Comparison of ENCODE assay signal across 12 cellular contexts in the genomic region with DNA sequence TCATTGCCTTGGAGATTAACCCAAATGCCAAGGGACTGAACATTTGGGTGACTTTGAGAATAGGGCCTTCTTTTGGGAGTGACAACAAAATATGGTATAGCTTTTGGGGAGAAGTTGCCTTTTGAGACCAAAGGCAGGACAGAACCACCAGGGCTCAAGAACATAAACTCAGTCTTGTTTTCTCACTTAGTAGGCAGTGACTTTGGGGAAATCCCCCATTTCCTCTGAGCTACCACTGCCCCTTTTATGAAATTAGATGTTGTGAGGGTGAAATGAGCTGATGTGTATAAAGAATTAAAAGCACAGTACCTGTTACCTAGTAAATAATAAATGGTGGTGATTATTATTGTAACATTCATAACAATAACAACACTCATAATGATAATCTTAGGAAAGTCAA. TPM values are rescaled to one million over a fixed set of nuclear protein-coding genes. Genes with fewer than 3 reads are reported as not detected.
DNase-seq lines count a peak whose midpoint lies in the region; ATAC-seq and TF ChIP-seq lines count a peak whose summit lies in the region.
"Had no signal": no experiment of that assay in that cellular context is flagged by ENCODE, and none has a peak within 500 bp of the region (broad histone marks: within the 10 kb centered on the region; RNA-seq: fewer than 3 reads in every experiment).

No MANE protein-coding gene starts in this region.

- no peaks in the 10 kb centered on the region for H3K27me3 ChIP-seq in gastrocnemius medialis

- no peak overlapping the region for H3K27ac ChIP-seq in gastrocnemius medialis

- intact Hi-C loops in gastrocnemius medialis (cut with DNase I; ENCODE audit: low total_unique reads), result no loop called here

- in situ Hi-C loops in gastrocnemius medialis (cut with MboI; ENCODE audit: low sequenced_read_pairs in 4 of 4), result no loop called here

- no peak for TF ChIP-seq CTCF in gastrocnemius medialis (IDR thresholded peaks at IDR 0.05 in 4 of 5, conservative IDR thresholded peaks at IDR 0.05 in 1 of 5)

- H3K27me3 Mint-ChIP-seq in naive thymus-derived CD8-positive, alpha-beta T cell, result no peaks in the 10 kb centered on the region

- POLR2A ChIA-PET in naive thymus-derived CD8-positive, alpha-beta T cell (lab: Charles Lee), result no interaction called here

- H3K36me3 Mint-ChIP-seq in naive thymus-derived CD8-positive, alpha-beta T cell, result peaks cover 5 to 24% (median 20%) of the 10 kb centered on the region in 3 donors

- no peak for TF ChIP-seq POLR2A in gastrocnemius medialis (IDR thresholded peaks at IDR 0.05)

- no peaks in the 10 kb centered on the region for H3K36me3 ChIP-seq in gastrocnemius medialis

- no peak overlapping the region for H3K4me3 ChIP-seq in gastrocnemius medialis

- H3K27ac Mint-ChIP-seq in naive thymus-derived CD8-positive, alpha-beta T cell, result peak overlapping the region in 1 of 10 donors; percentile 39

- no peaks in the 10 kb centered on the region for H3K9me3 Mint-ChIP-seq in naive thymus-derived CD8-positive, alpha-beta T cell

- DNase-seq in naive thymus-derived CD8-positive, alpha-beta T cell, result peak in 2 of 10 donors; percentile 4
- DNase-seq in SHP77 (lab: John Stamatoyannopoulos, UW), result no peak
- DNase-seq in gastrocnemius medialis, result no peak
- DNase-seq in occipital lobe (lab: John Stamatoyannopoulos, UW), result no peak
- DNase-seq: activated CD4-positive, alpha-beta T cell treated with anti-CD3 and anti-CD28 coated beads, Interleukin-2, amount 50 U/mL, for 4 hours; amniotic stem cell; kidney; NCI-H2081 treated with DMSO at 0.1 percent for 48 hours; SW 1271 had no signal

- peak; percentile 39 for ATAC-seq in GM18861 (IDR thresholded peaks at IDR 0.05; ENCODE audit: unreplicated experiment)
- peak; percentile 42 for ATAC-seq in GM21528 (IDR thresholded peaks at IDR 0.05; ENCODE audit: low FRiP score, unreplicated experiment)
- peak; percentile 49 for ATAC-seq in HG03175 (IDR thresholded peaks at IDR 0.05; ENCODE audit: unreplicated experiment)
- ATAC-seq in naive thymus-derived CD8-positive, alpha-beta T cell, result peak; percentile 54 to 71
- no peak for ATAC-seq in gastrocnemius medialis

- H3K4me1 Mint-ChIP-seq in naive thymus-derived CD8-positive, alpha-beta T cell, result peaks cover 15 to 44% (median 37%) of the 10 kb centered on the region in 4 donors

- H3K9me3 ChIP-seq in gastrocnemius medialis, result no peaks in the 10 kb centered on the region

- no peak overlapping the region for H3K4me3 Mint-ChIP-seq in naive thymus-derived CD8-positive, alpha-beta T cell

- peaks cover 26 to 40% of the 10 kb centered on the region in 2 donors for H3K4me1 ChIP-seq in gastrocnemius medialis

RNA-seq across cellular contexts. Expression of gene GPD2, which starts 36.5 kb away (rescaled TPM):
- 10 to 100 TPM in 1 of 2 experiments, 1 to 10 TPM in 1; 7.3 to 10.2 TPM for total RNA-seq in naive thymus-derived CD8-positive, alpha-beta T cell
- polyA plus RNA-seq in naive thymus-derived CD8-positive, alpha-beta T cell, result 1 to 10 TPM; 3.0 to 4.0 (median 3.9) TPM
- total RNA-seq in gastrocnemius medialis, result 10 to 100 TPM; 39.2 to 69.7 (median 64.1) TPM
- 166 TPM for total RNA-seq in occipital lobe

Comparison
In these comparisons a context has a peak if more than half of its experiments do, and no peak if none do; other contexts are left out.
1. ATAC-seq: peak in GM18861 (single experiment), GM21528 (single experiment), HG03175 (single experiment) and naive thymus-derived CD8-positive, alpha-beta T cell (2 of 2); none in gastrocnemius medialis (0 of 2).